ENCODE assay signal across 3 cellular contexts in the genomic region with DNA sequence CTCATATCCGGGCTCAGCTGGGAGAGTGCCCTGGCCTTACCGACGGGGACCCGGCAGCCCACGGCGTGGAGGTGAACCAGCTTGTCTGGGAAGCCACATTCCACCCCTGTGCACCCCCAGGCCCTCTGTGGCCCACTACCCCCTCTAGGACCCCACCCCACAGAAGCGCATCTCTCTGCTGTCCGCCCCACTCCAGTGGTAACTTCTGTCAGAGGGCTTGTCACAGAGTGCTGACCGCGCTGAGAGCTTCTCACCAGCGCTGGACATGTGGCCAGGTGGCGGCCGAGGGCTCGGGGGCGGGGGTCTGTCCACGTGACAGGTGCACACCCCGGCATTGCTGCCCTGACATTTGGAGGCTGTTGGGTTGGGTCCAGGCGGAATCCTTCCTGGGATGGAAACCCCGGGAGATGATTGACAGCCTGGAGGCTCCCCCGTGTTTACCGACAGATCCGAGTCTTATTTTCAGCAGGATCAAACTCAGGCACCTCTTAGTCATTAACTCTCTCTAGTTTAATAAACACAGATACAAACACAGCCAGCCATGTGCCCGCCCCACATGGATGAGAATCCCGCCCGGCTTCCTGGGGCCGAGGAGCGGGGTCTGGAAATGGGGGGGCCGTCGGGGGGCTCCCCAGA.
TF ChIP-seq lines count a peak whose summit lies in the region.

No MANE protein-coding gene starts in this region.

TF ChIP-seq in SK-N-SH, 30 proteins besides CTCF, POLR2A, EP300 and RAD21 (continues in another document):
- TF ChIP-seq, protein P1, sequence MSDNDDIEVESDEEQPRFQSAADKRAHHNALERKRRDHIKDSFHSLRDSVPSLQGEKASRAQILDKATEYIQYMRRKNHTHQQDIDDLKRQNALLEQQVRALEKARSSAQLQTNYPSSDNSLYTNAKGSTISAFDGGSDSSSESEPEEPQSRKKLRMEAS (IDR thresholded peaks at IDR 0.05; ENCODE audit: low read depth): no peak
- TF ChIP-seq GATA2 (CRISPR knock-in tag; IDR thresholded peaks at IDR 0.05): no peak
- no peak for TF ChIP-seq POLR2AphosphoS5 (IDR thresholded peaks at IDR 0.05; ENCODE audit: low read depth, low read length)
- no peak for TF ChIP-seq SIN3A (IDR thresholded peaks at IDR 0.05; ENCODE audit: borderline replicate concordance, low read depth, low read length)
- TF ChIP-seq, protein P2, sequence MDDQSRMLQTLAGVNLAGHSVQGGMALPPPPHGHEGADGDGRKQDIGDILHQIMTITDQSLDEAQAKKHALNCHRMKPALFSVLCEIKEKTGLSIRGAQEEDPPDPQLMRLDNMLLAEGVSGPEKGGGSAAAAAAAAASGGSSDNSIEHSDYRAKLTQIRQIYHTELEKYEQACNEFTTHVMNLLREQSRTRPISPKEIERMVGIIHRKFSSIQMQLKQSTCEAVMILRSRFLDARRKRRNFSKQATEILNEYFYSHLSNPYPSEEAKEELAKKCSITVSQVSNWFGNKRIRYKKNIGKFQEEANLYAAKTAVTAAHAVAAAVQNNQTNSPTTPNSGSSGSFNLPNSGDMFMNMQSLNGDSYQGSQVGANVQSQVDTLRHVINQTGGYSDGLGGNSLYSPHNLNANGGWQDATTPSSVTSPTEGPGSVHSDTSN (IDR thresholded peaks at IDR 0.05): no peak
- no peak for TF ChIP-seq TEAD4 (IDR thresholded peaks at IDR 0.05; ENCODE audit: borderline replicate concordance, insufficient read depth)
- no peak for TF ChIP-seq ZBTB33 (IDR thresholded peaks at IDR 0.05; ENCODE audit: borderline replicate concordance, low read depth)
- no peak for TF ChIP-seq SMC3 (IDR thresholded peaks at IDR 0.05; ENCODE audit: low read depth, low read length)
- no peak for TF ChIP-seq MEF2A (IDR thresholded peaks at IDR 0.05; ENCODE audit: borderline replicate concordance, low read depth)
- TF ChIP-seq NRF1 (IDR thresholded peaks at IDR 0.05; ENCODE audit: low read depth, low read length): no peak

TF ChIP-seq in SK-N-SH treated with all-trans-retinoic acid at 6 μM for 48 hours, 23 proteins besides CTCF, POLR2A, EP300 and RAD21:
- TF ChIP-seq ZNF8 (CRISPR knock-in tag; IDR thresholded peaks at IDR 0.05) (no peak), TOX (CRISPR knock-in tag; IDR thresholded peaks at IDR 0.05; ENCODE audit: borderline replicate concordance) (no peak), BACH2 (CRISPR knock-in tag; IDR thresholded peaks at IDR 0.05; ENCODE audit: borderline replicate concordance) (no peak), OSR1 (CRISPR knock-in tag; IDR thresholded peaks at IDR 0.05) (no peak), ARNTL (CRISPR knock-in tag; IDR thresholded peaks at IDR 0.05; ENCODE audit: borderline replicate concordance, low read depth) (no peak), PATZ1 (CRISPR knock-in tag; IDR thresholded peaks at IDR 0.05; ENCODE audit: borderline replicate concordance) (no peak), GLIS3 (CRISPR knock-in tag; IDR thresholded peaks at IDR 0.05) (no peak), ZNF70 (CRISPR knock-in tag; IDR thresholded peaks at IDR 0.05) (no peak), CSDC2 (CRISPR knock-in tag; IDR thresholded peaks at IDR 0.05) (no peak), ISL1 (CRISPR knock-in tag; IDR thresholded peaks at IDR 0.05) (no peak), RARB (CRISPR knock-in tag; IDR thresholded peaks at IDR 0.05) (no peak), PPARA (CRISPR knock-in tag; IDR thresholded peaks at IDR 0.05; ENCODE audit: borderline replicate concordance) (no peak)
- TF ChIP-seq, protein P3, sequence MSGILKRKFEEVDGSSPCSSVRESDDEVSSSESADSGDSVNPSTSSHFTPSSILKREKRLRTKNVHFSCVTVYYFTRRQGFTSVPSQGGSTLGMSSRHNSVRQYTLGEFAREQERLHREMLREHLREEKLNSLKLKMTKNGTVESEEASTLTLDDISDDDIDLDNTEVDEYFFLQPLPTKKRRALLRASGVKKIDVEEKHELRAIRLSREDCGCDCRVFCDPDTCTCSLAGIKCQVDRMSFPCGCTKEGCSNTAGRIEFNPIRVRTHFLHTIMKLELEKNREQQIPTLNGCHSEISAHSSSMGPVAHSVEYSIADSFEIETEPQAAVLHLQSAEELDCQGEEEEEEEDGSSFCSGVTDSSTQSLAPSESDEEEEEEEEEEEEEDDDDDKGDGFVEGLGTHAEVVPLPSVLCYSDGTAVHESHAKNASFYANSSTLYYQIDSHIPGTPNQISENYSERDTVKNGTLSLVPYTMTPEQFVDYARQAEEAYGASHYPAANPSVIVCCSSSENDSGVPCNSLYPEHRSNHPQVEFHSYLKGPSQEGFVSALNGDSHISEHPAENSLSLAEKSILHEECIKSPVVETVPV (CRISPR knock-in tag; IDR thresholded peaks at IDR 0.05): no peak

TF ChIP-seq in K562, 482 proteins besides CTCF, POLR2A, EP300 and RAD21:
- TF ChIP-seq ZNF124 (CRISPR knock-in tag; IDR thresholded peaks at IDR 0.05) (no peak), ZBTB7A (IDR thresholded peaks at IDR 0.05; ENCODE audit: borderline replicate concordance, control insufficient read depth, low read depth, low read length) (0 out of 2 replicates have a peak, but pooled peaks have one; percentile 36), NEUROD1 (IDR thresholded peaks at IDR 0.05; ENCODE audit: borderline replicate concordance, low read depth, low read length, partially characterized antibody) (no peak), CBX1 (IDR thresholded peaks at IDR 0.05; ENCODE audit: low read depth) (no peak), PKNOX1 (IDR thresholded peaks at IDR 0.05) (peak; percentile 66)
- TF ChIP-seq, protein P4, sequence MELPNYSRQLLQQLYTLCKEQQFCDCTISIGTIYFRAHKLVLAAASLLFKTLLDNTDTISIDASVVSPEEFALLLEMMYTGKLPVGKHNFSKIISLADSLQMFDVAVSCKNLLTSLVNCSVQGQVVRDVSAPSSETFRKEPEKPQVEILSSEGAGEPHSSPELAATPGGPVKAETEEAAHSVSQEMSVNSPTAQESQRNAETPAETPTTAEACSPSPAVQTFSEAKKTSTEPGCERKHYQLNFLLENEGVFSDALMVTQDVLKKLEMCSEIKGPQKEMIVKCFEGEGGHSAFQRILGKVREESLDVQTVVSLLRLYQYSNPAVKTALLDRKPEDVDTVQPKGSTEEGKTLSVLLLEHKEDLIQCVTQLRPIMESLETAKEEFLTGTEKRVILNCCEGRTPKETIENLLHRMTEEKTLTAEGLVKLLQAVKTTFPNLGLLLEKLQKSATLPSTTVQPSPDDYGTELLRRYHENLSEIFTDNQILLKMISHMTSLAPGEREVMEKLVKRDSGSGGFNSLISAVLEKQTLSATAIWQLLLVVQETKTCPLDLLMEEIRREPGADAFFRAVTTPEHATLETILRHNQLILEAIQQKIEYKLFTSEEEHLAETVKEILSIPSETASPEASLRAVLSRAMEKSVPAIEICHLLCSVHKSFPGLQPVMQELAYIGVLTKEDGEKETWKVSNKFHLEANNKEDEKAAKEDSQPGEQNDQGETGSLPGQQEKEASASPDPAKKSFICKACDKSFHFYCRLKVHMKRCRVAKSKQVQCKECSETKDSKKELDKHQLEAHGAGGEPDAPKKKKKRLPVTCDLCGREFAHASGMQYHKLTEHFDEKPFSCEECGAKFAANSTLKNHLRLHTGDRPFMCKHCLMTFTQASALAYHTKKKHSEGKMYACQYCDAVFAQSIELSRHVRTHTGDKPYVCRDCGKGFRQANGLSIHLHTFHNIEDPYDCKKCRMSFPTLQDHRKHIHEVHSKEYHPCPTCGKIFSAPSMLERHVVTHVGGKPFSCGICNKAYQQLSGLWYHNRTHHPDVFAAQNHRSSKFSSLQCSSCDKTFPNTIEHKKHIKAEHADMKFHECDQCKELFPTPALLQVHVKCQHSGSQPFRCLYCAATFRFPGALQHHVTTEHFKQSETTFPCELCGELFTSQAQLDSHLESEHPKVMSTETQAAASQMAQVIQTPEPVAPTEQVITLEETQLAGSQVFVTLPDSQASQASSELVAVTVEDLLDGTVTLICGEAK (IDR thresholded peaks at IDR 0.05): no peak
- TF ChIP-seq, protein P4 (CRISPR knock-in tag; IDR thresholded peaks at IDR 0.05): no peak
- TF ChIP-seq, protein P5, sequence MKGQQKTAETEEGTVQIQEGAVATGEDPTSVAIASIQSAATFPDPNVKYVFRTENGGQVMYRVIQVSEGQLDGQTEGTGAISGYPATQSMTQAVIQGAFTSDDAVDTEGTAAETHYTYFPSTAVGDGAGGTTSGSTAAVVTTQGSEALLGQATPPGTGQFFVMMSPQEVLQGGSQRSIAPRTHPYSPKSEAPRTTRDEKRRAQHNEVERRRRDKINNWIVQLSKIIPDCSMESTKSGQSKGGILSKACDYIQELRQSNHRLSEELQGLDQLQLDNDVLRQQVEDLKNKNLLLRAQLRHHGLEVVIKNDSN (CRISPR knock-in tag; IDR thresholded peaks at IDR 0.05): peak; percentile 16; the same call in 1 of the 2 replicates
- TF ChIP-seq, protein P6, sequence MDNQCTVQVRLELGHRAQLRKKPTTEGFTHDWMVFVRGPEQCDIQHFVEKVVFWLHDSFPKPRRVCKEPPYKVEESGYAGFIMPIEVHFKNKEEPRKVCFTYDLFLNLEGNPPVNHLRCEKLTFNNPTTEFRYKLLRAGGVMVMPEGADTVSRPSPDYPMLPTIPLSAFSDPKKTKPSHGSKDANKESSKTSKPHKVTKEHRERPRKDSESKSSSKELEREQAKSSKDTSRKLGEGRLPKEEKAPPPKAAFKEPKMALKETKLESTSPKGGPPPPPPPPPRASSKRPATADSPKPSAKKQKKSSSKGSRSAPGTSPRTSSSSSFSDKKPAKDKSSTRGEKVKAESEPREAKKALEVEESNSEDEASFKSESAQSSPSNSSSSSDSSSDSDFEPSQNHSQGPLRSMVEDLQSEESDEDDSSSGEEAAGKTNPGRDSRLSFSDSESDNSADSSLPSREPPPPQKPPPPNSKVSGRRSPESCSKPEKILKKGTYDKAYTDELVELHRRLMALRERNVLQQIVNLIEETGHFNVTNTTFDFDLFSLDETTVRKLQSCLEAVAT (IDR thresholded peaks at IDR 0.05): no peak
